In the genomic region with DNA sequence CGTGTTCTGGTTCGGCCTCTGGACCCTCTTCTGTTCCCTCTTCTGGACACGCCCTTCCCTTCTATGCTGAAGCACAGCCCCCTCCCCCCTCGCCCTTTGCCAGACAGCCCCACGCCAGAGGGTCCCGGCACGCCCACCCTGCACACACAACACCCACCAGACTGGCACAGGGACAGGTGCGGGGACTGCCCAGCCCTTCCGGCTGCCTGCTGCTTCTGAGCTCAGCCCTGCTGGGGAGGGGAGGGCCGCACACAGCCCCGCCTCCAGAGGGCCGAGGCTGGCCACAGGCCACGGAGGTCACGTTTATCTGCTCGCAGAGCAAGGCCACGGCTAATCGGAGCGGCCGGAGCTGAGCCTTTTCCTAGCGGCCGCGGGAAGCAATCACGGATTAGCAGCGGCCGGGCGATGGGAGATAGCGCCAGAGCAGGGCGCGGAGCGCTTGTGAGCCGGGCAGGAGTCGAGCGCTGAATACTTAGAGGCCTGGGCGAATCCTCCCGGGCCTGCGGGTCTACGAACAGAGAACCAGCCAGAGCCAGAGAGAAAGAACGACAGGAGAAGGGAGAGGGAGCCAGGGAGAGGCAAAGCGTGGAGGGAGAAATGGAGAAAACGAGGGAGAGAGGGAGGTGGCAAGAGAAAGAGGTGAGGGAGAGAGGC, we compare ENCODE assay signal across 8 cellular contexts. TPM values are rescaled to one million over a fixed set of nuclear protein-coding genes. Genes with fewer than 3 reads are reported as not detected.
DNase-seq lines count a peak whose midpoint lies in the region; ATAC-seq and TF ChIP-seq lines count a peak whose summit lies in the region.

No MANE protein-coding gene starts in this region.

- ATAC-seq in WTC11 (peak; percentile 61), GM19455 (IDR thresholded peaks at IDR 0.05; ENCODE audit: unreplicated experiment) (no peak)

- H3K79me2 ChIP-seq in neural progenitor cell (ENCODE audit: low read depth): no peaks in the 10 kb centered on the region

- no peak overlapping the region for H3K27ac ChIP-seq in neural progenitor cell

- H3K36me3 Mint-ChIP-seq in WTC11 (peaks cover 8% of the 10 kb centered on the region), neural progenitor cell (no peaks in the 10 kb centered on the region)

- H3K36me3 ChIP-seq in neural progenitor cell: no peaks in the 10 kb centered on the region

- peaks cover 59% of the 10 kb centered on the region for H3K27me3 ChIP-seq in neural progenitor cell

- intact Hi-C loops in head of caudate nucleus (cut with DNase I): no loop called here

- DNase-seq in HT-29 (ENCODE audit: low spot score) (peak; percentile 67), WTC11 (ENCODE audit: low spot score) (peak; percentile 64), head of caudate nucleus (peak in 41 of 42 donors; percentile 34 to 87 (median 59)), neural progenitor cell (ENCODE audit: low spot score) (peak; percentile 87), NOMO-1 treated with DMSO at 0.1 percent for 48 hours (lab: John Stamatoyannopoulos, UW; ENCODE audit: unreplicated experiment) (no peak), NCI-H1694 (lab: John Stamatoyannopoulos, UW) (no peak), GF-D8 (lab: John Stamatoyannopoulos, UW) (no peak)

- H3K9me3 Mint-ChIP-seq in WTC11 (peaks cover 14% of the 10 kb centered on the region), neural progenitor cell (peaks cover 3% of the 10 kb centered on the region)

- H3K9ac ChIP-seq in neural progenitor cell: no peak overlapping the region

- peak overlapping the region; percentile 91 for H3K4me2 ChIP-seq in neural progenitor cell

- CTCF ChIA-PET in WTC11 (lab: Charles Lee): interaction anchor here (0.6 to 2.9 kb wide), 24 partner anchors 9 to 196 kb away, joined by 3 to 12 read pairs (median 4); a partner anchor contains a TSS

- H3K4me1 ChIP-seq in neural progenitor cell: peaks cover 15% of the 10 kb centered on the region

- TF ChIP-seq CTCF in WTC11 (IDR thresholded peaks at IDR 0.05): no peak
- peak; percentile 42 for TF ChIP-seq CTCF in neural progenitor cell (IDR thresholded peaks at IDR 0.05)

- H3K4me1 Mint-ChIP-seq in WTC11 (peaks cover 18% of the 10 kb centered on the region), neural progenitor cell (peaks cover 27% of the 10 kb centered on the region)

- H2AFZ ChIP-seq in neural progenitor cell (replicated peaks): no peak overlapping the region

- peaks cover 33% of the 10 kb centered on the region for H3F3A ChIP-seq in neural progenitor cell (ENCODE audit: low read depth)

- peak overlapping the region; percentile 42 for H3K4me3 ChIP-seq in neural progenitor cell

- H3K27me3 Mint-ChIP-seq in WTC11 (ENCODE audit: low read depth) (peaks cover 100% of the 10 kb centered on the region), neural progenitor cell (ENCODE audit: insufficient read depth, low read depth) (peaks cover 8% of the 10 kb centered on the region)

- H3K4me3 Mint-ChIP-seq in WTC11 (peak overlapping the region; percentile 69), neural progenitor cell (peak overlapping the region; percentile 82)

- H4K20me1 ChIP-seq in neural progenitor cell (ENCODE audit: low read depth): peaks cover 41% of the 10 kb centered on the region

- H3K9me3 ChIP-seq in neural progenitor cell (ENCODE audit: low read depth): no peaks in the 10 kb centered on the region

- H3K27ac Mint-ChIP-seq in WTC11 (no peak overlapping the region), neural progenitor cell (peak overlapping the region; percentile 29)

- POLR2A ChIA-PET in WTC11 (lab: Charles Lee): no interaction called here

TF ChIP-seq in WTC11, 78 proteins besides CTCF, POLR2A, EP300 and RAD21:
- no peak for TF ChIP-seq FOXK1 (CRISPR knock-in tag; IDR thresholded peaks at IDR 0.05)
- peak; percentile 54; the same call in 1 of the 2 replicates for TF ChIP-seq GABPB1 (CRISPR knock-in tag; IDR thresholded peaks at IDR 0.05)
- 0 out of 2 replicates have a peak, but pooled peaks have one; percentile 30 for TF ChIP-seq SP1 (CRISPR knock-in tag; conservative IDR thresholded peaks at IDR 0.05)

RNA-seq across cellular contexts. Expression of a gene that starts 21.5 kb away (rescaled TPM):
- total RNA-seq in HT-29 (2014; rRNA removed; shearing (Covaris generic)): 131 and 140 TPM in 2 replicates
- total RNA-seq in WTC11 (2021) (94.3 to 112 TPM (median 99.3 TPM) in 3 replicates), neural progenitor cell (ENCODE audit: low replicate concordance) (51.3 and 84.8 TPM in 2 replicates)

RNA-seq across cellular contexts. Expression of a gene that starts 28.0 kb away (rescaled TPM):
- 0.15 TPM in 1 of 2 replicates, not detected in the other for total RNA-seq in HT-29 (2014; rRNA removed; shearing (Covaris generic))
- total RNA-seq in WTC11 (2021): 0.14 to 0.20 TPM (median 0.16 TPM) in 3 replicates
- 0.11 and 0.12 TPM in 2 replicates for total RNA-seq in neural progenitor cell (ENCODE audit: low replicate concordance)

RNA-seq across cellular contexts. Expression of a gene that starts 33.3 kb away (rescaled TPM):
- total RNA-seq in HT-29 (2014; rRNA removed; shearing (Covaris generic)): 1,404 and 1,625 TPM in 2 replicates
- total RNA-seq in WTC11 (2021) (518 to 587 TPM (median 554 TPM) in 3 replicates), neural progenitor cell (ENCODE audit: low replicate concordance) (86.0 and 337 TPM in 2 replicates)

Comparison
In these comparisons a context has a peak if more than half of its experiments do, and no peak if none do; other contexts are left out.
1. DNase-seq: peak in HT-29 (single experiment), WTC11 (single experiment), head of caudate nucleus (41 of 42) and neural progenitor cell (single experiment); none in NOMO-1 treated with DMSO at 0.1 percent for 48 hours (single experiment), NCI-H1694 (single experiment) and GF-D8 (single experiment).